Comparison of ENCODE assay signal across 17 cellular contexts in genomic region chr4:79184461-79184860, GRCh38.
DNase-seq lines count a peak whose midpoint lies in the region; ATAC-seq, FAIRE-seq and TF ChIP-seq lines count a peak whose summit lies in the region.
"Had no signal": no experiment of that assay in that cellular context is flagged by ENCODE, and none has a peak within 500 bp of the region (broad histone marks: within the 10 kb centered on the region; RNA-seq: fewer than 3 reads in every experiment).

No MANE protein-coding gene starts in this region.

- no CpG with 5 or more reads among the region's 4 CpGs for WGBS in H9 (ENCODE audit: extremely low coverage, insufficient read length, low lambda C conversion rate)
- 65% methylated on average over 4 of the region's 4 CpGs for WGBS in K562 (ENCODE audit: insufficient coverage, low coverage, missing lambda C conversion rate)

- H4K91ac ChIP-seq in H9 (ENCODE audit: insufficient read length, low read depth, low read length), result no peak overlapping the region

- H3K4me3 ChIP-seq in K562, result no peak overlapping the region
- no peak overlapping the region for H3K4me3 ChIP-seq in tibial artery
- H3K4me3 ChIP-seq: A549 had no signal

- no peak overlapping the region for H3K18ac ChIP-seq in H9 (ENCODE audit: insufficient read length, low read depth, low read length)

- no peak overlapping the region for H3K56ac ChIP-seq in H9 (ENCODE audit: insufficient read length, low read depth, low read length)

- TF ChIP-seq CTCF in H9 (conservative IDR thresholded peaks at IDR 0.05), result no peak
- TF ChIP-seq CTCF in K562 (IDR thresholded peaks at IDR 0.05 in 2 of 3, conservative IDR thresholded peaks at IDR 0.05 in 1 of 3; ENCODE audit: insufficient read depth in 2 of 3, low read depth in 1 of 3, low read length in 3 of 3), result no peak
- no peak for TF ChIP-seq CTCF in tibial artery (IDR thresholded peaks at IDR 0.05)

- H3K9ac ChIP-seq in H9 (ENCODE audit: extremely low read depth, insufficient read length, low read length) (no peak overlapping the region), K562 (ENCODE audit: insufficient read depth in 1 of 2, low read depth in 2 of 2, low read length in 2 of 2) (no peak overlapping the region)

- no peak for ATAC-seq in K562
- ATAC-seq in GM19452 (IDR thresholded peaks at IDR 0.05; ENCODE audit: unreplicated experiment), result no peak
- ATAC-seq: A549 had no signal

- no peak for TF ChIP-seq POLR2A in K562 (conservative IDR thresholded peaks at IDR 0.05)

- no peak overlapping the region for H3K14ac ChIP-seq in H9 (ENCODE audit: insufficient read depth, low read length)

- CTCF ChIA-PET in K562 (lab: Yijun Ruan, JAX; ENCODE audit: low intra/inter-chr PET ratio), result no interaction called here

- no peak overlapping the region; a peak in 1 of 7 replicates for H3K27ac Mint-ChIP-seq in H9
- H3K27ac Mint-ChIP-seq in activated CD4-positive, alpha-beta T cell treated with anti-CD3 and anti-CD28 coated beads, Interleukin-2, amount 10 ng/mL, durations not matched to agents 24 days and 14 days, result no peak overlapping the region
- H3K27ac Mint-ChIP-seq: CD4-positive, alpha-beta memory T cell; HFFc6 had no signal

- H3K27me3 Mint-ChIP-seq in H9 (ENCODE audit: low read depth), result no peaks in the 10 kb centered on the region
- H3K27me3 Mint-ChIP-seq in activated CD4-positive, alpha-beta T cell treated with anti-CD3 and anti-CD28 coated beads, Interleukin-2, amount 10 ng/mL, durations not matched to agents 24 days and 14 days, result no peaks in the 10 kb centered on the region
- H3K27me3 Mint-ChIP-seq: CD4-positive, alpha-beta memory T cell had no signal

- H3K9me1 ChIP-seq in K562 (ENCODE audit: control insufficient read depth, insufficient read depth, low read length), result no peaks in the 10 kb centered on the region

- H2AFZ ChIP-seq in H9 (ENCODE audit: low read length), result peak overlapping the region; percentile 68
- H2AFZ ChIP-seq in K562 (ENCODE audit: low read depth, low read length), result peak overlapping the region; percentile 46

- in situ Hi-C loops in K562 (cut with MboI), result no loop called here

- H3K9me3 ChIP-seq in H9 (ENCODE audit: control insufficient read depth, low read depth, low read length) (no peaks in the 10 kb centered on the region), K562 (replicated peaks; ENCODE audit: control insufficient read depth, insufficient read depth, low read depth, low read length) (no peaks in the 10 kb centered on the region), tibial artery (no peaks in the 10 kb centered on the region)
- H3K9me3 ChIP-seq: A549, BE2C had no signal

- no peaks in the 10 kb centered on the region for H4K20me1 ChIP-seq in H9 (ENCODE audit: control insufficient read depth, insufficient read depth, insufficient read length)
- H4K20me1 ChIP-seq in K562 (replicated peaks; ENCODE audit: control insufficient read depth, insufficient read depth, low read length), result no peaks in the 10 kb centered on the region

- TF ChIP-seq EP300 in K562 (IDR thresholded peaks at IDR 0.05; ENCODE audit: low read length), result no peak

- no peak overlapping the region for H3K4me3 Mint-ChIP-seq in H9
- H3K4me3 Mint-ChIP-seq in activated CD4-positive, alpha-beta T cell treated with anti-CD3 and anti-CD28 coated beads, Interleukin-2, amount 10 ng/mL, durations not matched to agents 24 days and 14 days, result no peak overlapping the region
- H3K4me3 Mint-ChIP-seq: CD4-positive, alpha-beta memory T cell; HFFc6 had no signal

- no peak for TF ChIP-seq RAD21 in K562 (CRISPR knock-in tag; conservative IDR thresholded peaks at IDR 0.05 in 1 of 2, IDR thresholded peaks at IDR 0.05 in 1 of 2)

- H2BK15ac ChIP-seq in H9 (ENCODE audit: low read depth, low read length), result no peak overlapping the region

- intact Hi-C loops in K562 (cut with micrococcal nuclease), result no loop called here
- intact Hi-C loops in tibial artery (cut with DNase I; ENCODE audit: low total_unique reads), result no loop called here
- intact Hi-C loops in activated CD4-positive, alpha-beta T cell treated with anti-CD3 and anti-CD28 coated beads, Interleukin-2, amount 10 ng/mL, durations not matched to agents 24 days and 14 days (cut with micrococcal nuclease), result no loop called here

- H3K23me2 ChIP-seq in H9 (ENCODE audit: insufficient read length, low read depth, low read length, poor library complexity, severe bottlenecking), result no peaks in the 10 kb centered on the region

- H3K27ac ChIP-seq in H9 (ENCODE audit: insufficient read length, low read depth, low read length), result no peak overlapping the region
- H3K27ac ChIP-seq in K562 (ENCODE audit: extremely low read depth, low read depth, low read length), result no peak overlapping the region
- H3K27ac ChIP-seq in tibial artery, result no peak overlapping the region
- H3K27ac ChIP-seq: A549, C4-2B had no signal

- no peak overlapping the region for H2BK12ac ChIP-seq in H9 (ENCODE audit: insufficient read length, low read depth, low read length)

- no peak overlapping the region for H3K4ac ChIP-seq in H9 (ENCODE audit: low read depth, low read length)

- FAIRE-seq in K562 (lab: Jason Lieb, UNC), result no peak
- FAIRE-seq: A549, GM12892 had no signal

- H3K4me1 ChIP-seq in H9 (ENCODE audit: insufficient read depth, low read length) (no peaks in the 10 kb centered on the region), K562 (replicated peaks in 1 of 2; ENCODE audit: control insufficient read depth in 2 of 2, insufficient read depth in 2 of 2, low read length in 2 of 2) (no peaks in the 10 kb centered on the region; a peak in 2 of 5 replicates), tibial artery (peaks cover 0 to 5% (median 2%) of the 10 kb centered on the region in 4 donors)
- H3K4me1 ChIP-seq: A549, BE2C had no signal

- DNase-seq in H9 (no peak), K562 (ENCODE audit: extremely low read depth in 1 of 4, low spot score in 3 of 4) (no peak), left kidney (ENCODE audit: low read depth, low spot score) (peak; percentile 48), tibial artery (no peak), NCI-H510A treated with DMSO at 0.1 percent for 48 hours (lab: John Stamatoyannopoulos, UW) (no peak)
- DNase-seq in activated CD4-positive, alpha-beta T cell treated with anti-CD3 and anti-CD28 coated beads, Interleukin-2, amount 10 ng/mL, durations not matched to agents 24 days and 14 days, result no peak
- DNase-seq: BE2C; CD4-positive, alpha-beta memory T cell; DND-41; GDM1; HCEC 1CT; HFFc6; KBM-7 had no signal

- H3K79me1 ChIP-seq in H9 (ENCODE audit: insufficient read depth, low read depth, low read length, poor library complexity, severe bottlenecking), result no peaks in the 10 kb centered on the region

- peaks cover 2 to 6% of the 10 kb centered on the region in 2 experiments; a peak in 4 of 5 replicates for H3K9me3 Mint-ChIP-seq in H9
- no peaks in the 10 kb centered on the region for H3K9me3 Mint-ChIP-seq in activated CD4-positive, alpha-beta T cell treated with anti-CD3 and anti-CD28 coated beads, Interleukin-2, amount 10 ng/mL, durations not matched to agents 24 days and 14 days

- H3K4me1 Mint-ChIP-seq in H9, result no peaks in the 10 kb centered on the region; a peak in 2 of 4 replicates
- no peaks in the 10 kb centered on the region for H3K4me1 Mint-ChIP-seq in activated CD4-positive, alpha-beta T cell treated with anti-CD3 and anti-CD28 coated beads, Interleukin-2, amount 10 ng/mL, durations not matched to agents 24 days and 14 days
- H3K4me1 Mint-ChIP-seq: CD4-positive, alpha-beta memory T cell had no signal

- H2BK120ac ChIP-seq in H9 (ENCODE audit: low read depth, low read length, poor library complexity, severe bottlenecking), result no peak overlapping the region

- H4K5ac ChIP-seq in H9 (ENCODE audit: insufficient read length, low read depth, low read length), result no peak overlapping the region

- H3K36me3 ChIP-seq in K562 (ENCODE audit: control insufficient read depth, insufficient read depth, low read length) (no peaks in the 10 kb centered on the region), tibial artery (no peaks in the 10 kb centered on the region)
- H3K36me3 ChIP-seq: BE2C had no signal

- H3K36me3 Mint-ChIP-seq in H9 (ENCODE audit: insufficient read depth in 1 of 3, low read depth in 3 of 3), result peaks cover 2 to 8% (median 8%) of the 10 kb centered on the region in 3 experiments; a peak in 6 of 7 replicates
- H3K36me3 Mint-ChIP-seq in activated CD4-positive, alpha-beta T cell treated with anti-CD3 and anti-CD28 coated beads, Interleukin-2, amount 10 ng/mL, durations not matched to agents 24 days and 14 days (ENCODE audit: low read depth), result no peaks in the 10 kb centered on the region
- H3K36me3 Mint-ChIP-seq: CD4-positive, alpha-beta memory T cell had no signal

- BruUV-seq in K562 (replicated peaks; lab: Mats Ljungman, UMichigan), result no TSS peak

- H2BK5ac ChIP-seq in H9 (ENCODE audit: insufficient read length, low read length), result no peak overlapping the region

- POLR2A ChIA-PET in K562 (lab: Yijun Ruan, JAX), result no interaction called here

- H3K23ac ChIP-seq in H9 (ENCODE audit: insufficient read length, low read depth, low read length), result no peak overlapping the region

- H3T11ph ChIP-seq in H9 (ENCODE audit: low read length), result no peak overlapping the region

- no peak overlapping the region for H4K8ac ChIP-seq in H9 (replicated peaks; ENCODE audit: insufficient read length, low read depth, low read length)

- H2AK5ac ChIP-seq in H9 (ENCODE audit: insufficient read length, low read length), result no peak overlapping the region

- no peak overlapping the region for H3K4me2 ChIP-seq in H9 (ENCODE audit: insufficient read depth, insufficient read length, low read length)
- no peak overlapping the region for H3K4me2 ChIP-seq in K562 (ENCODE audit: insufficient read depth, low read length)
- H3K4me2 ChIP-seq: A549 had no signal

- no peaks in the 10 kb centered on the region for H3K27me3 ChIP-seq in H9 (ENCODE audit: insufficient read depth, low read length)
- no peaks in the 10 kb centered on the region for H3K27me3 ChIP-seq in K562 (ENCODE audit: control insufficient read depth in 2 of 2, insufficient read depth in 2 of 2, low read length in 2 of 2)
- H3K27me3 ChIP-seq in tibial artery, result no peaks in the 10 kb centered on the region
- H3K27me3 ChIP-seq: BE2C had no signal

- no peak overlapping the region for H2BK20ac ChIP-seq in H9 (ENCODE audit: low read depth, low read length, poor library complexity, severe bottlenecking)

- no peaks in the 10 kb centered on the region for H3K79me2 ChIP-seq in H9 (ENCODE audit: insufficient read depth, low read length)
- no peaks in the 10 kb centered on the region for H3K79me2 ChIP-seq in K562 (ENCODE audit: control insufficient read depth, insufficient read depth, low read length)

TF ChIP-seq in K562, 482 proteins besides CTCF, POLR2A, EP300 and RAD21 (continues in another document):
- TF ChIP-seq ASH1L (IDR thresholded peaks at IDR 0.05; ENCODE audit: borderline replicate concordance, low read depth, partially characterized antibody) (no peak), TEAD2 (tag; IDR thresholded peaks at IDR 0.05) (no peak), PURB (CRISPR knock-in tag; IDR thresholded peaks at IDR 0.05; ENCODE audit: low read depth) (no peak), ZNF764 (CRISPR knock-in tag; IDR thresholded peaks at IDR 0.05; ENCODE audit: low read depth) (no peak), TBL1XR1 (IDR thresholded peaks at IDR 0.05; ENCODE audit: low read length in 2 of 2) (no peak), DACH1 (IDR thresholded peaks at IDR 0.05; ENCODE audit: partially characterized antibody) (no peak), ZBTB17 (CRISPR knock-in tag; IDR thresholded peaks at IDR 0.05) (no peak)
